14 cellular contexts compared by ENCODE assay signal in the genomic region with DNA sequence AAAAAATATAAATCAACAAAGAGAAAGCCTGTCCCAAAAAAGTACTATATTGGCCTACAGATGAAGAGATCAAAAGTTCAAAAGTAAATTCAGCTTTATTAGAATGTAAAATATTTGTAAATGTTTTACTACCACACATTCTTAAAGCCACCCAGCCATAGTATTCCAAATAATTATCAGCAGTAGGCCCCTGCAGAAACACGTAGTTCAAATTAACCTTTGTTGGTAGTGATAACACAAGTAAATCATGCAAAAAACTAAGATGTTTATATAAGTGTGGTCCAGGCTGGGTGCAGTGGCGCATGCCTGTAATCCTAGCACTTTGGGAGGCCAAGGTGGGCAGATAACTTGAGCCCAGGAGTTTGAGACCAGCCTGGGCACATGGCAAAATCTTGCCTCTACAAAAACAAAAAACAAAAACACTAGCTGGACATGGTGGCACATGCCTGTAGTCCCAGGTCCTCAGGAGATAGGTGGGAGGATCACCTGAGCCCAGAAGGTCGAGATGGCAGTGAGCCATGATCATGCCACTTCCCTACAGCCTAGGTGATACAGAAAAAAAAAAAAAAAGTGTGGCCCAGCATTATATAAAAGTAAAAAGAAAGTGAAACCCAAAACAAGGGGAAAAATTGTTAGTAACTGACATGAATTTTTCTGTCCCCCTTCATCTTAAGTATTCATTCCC. TPM values are rescaled to one million over a fixed set of nuclear protein-coding genes. Genes with fewer than 3 reads are reported as not detected.
DNase-seq lines count a peak whose midpoint lies in the region; TF ChIP-seq lines count a peak whose summit lies in the region.
"Had no signal": no experiment of that assay in that cellular context is flagged by ENCODE, and none has a peak within 500 bp of the region (broad histone marks: within the 10 kb centered on the region; RNA-seq: fewer than 3 reads in every experiment).

No MANE protein-coding gene starts in this region.

- H3K9me3 ChIP-seq in BLaER1 treated with 17β-estradiol and CSF1 and Interleukin-3, amounts not matched to agents 10 nM and 100 nM (replicated peaks in 1 of 11): peaks cover 0 to 19% (median 12%) of the 10 kb centered on the region in 11 experiments; a peak in 17 of 22 replicates
- H3K9me3 ChIP-seq in mucosa of rectum (ENCODE audit: control insufficient read depth in 2 of 2, low read length in 2 of 2) (no peaks in the 10 kb centered on the region), breast epithelium (no peaks in the 10 kb centered on the region)
- H3K9me3 ChIP-seq: Caco-2, prostate gland had no signal

- peaks cover 23% of the 10 kb centered on the region for H3K36me3 Mint-ChIP-seq in activated naive CD8-positive, alpha-beta T cell treated with anti-CD3 and anti-CD28 coated beads for 36 hours

- TF ChIP-seq CTCF in KMS-11 (conservative IDR thresholded peaks at IDR 0.05; ENCODE audit: low read depth, low read length): no peak
- no peak for TF ChIP-seq CTCF in breast epithelium (IDR thresholded peaks at IDR 0.05)

- peaks cover 27 to 54% (median 35%) of the 10 kb centered on the region in 11 experiments for H3K36me3 ChIP-seq in BLaER1 treated with 17β-estradiol and CSF1 and Interleukin-3, amounts not matched to agents 10 nM and 100 nM
- H3K36me3 ChIP-seq in KMS-11 (ENCODE audit: insufficient read depth) (no peaks in the 10 kb centered on the region), mucosa of rectum (ENCODE audit: control insufficient read depth in 2 of 2, insufficient read depth in 2 of 2, low read length in 2 of 2) (peaks cover 12% of the 10 kb centered on the region in 2 donors), breast epithelium (no peaks in the 10 kb centered on the region)
- H3K36me3 ChIP-seq: prostate gland had no signal

- H3K27me3 Mint-ChIP-seq in activated naive CD8-positive, alpha-beta T cell treated with anti-CD3 and anti-CD28 coated beads for 36 hours: no peaks in the 10 kb centered on the region

- no peak for TF ChIP-seq POLR2A in breast epithelium (IDR thresholded peaks at IDR 0.05)

- H3K4me3 Mint-ChIP-seq in activated naive CD8-positive, alpha-beta T cell treated with anti-CD3 and anti-CD28 coated beads for 36 hours: peak overlapping the region; percentile 55

- H3K27ac Mint-ChIP-seq in activated naive CD8-positive, alpha-beta T cell treated with anti-CD3 and anti-CD28 coated beads for 36 hours: peak overlapping the region; percentile 80

- peak; percentile 17 for DNase-seq in activated naive CD8-positive, alpha-beta T cell treated with anti-CD3 and anti-CD28 coated beads for 36 hours
- DNase-seq in dedifferentiated amniotic fluid mesenchymal stem cell (ENCODE audit: extremely low spot score) (no peak), anterior cingulate cortex (lab: John Stamatoyannopoulos, UW) (no peak), hepatic stellate cell (ENCODE audit: low spot score) (no peak), breast epithelium (ENCODE audit: low spot score in 2 of 2) (no peak)
- DNase-seq: dorsolateral prefrontal cortex, H7, NCI-H2029 had no signal

- intact Hi-C loops in breast epithelium (cut with DNase I; ENCODE audit: low total_unique reads): no loop called here

- peaks cover 15 to 40% (median 27%) of the 10 kb centered on the region in 10 experiments for H3K4me1 ChIP-seq in BLaER1 treated with 17β-estradiol and CSF1 and Interleukin-3, amounts not matched to agents 10 nM and 100 nM
- H3K4me1 ChIP-seq in KMS-11 (ENCODE audit: low read depth, poor library complexity, severe bottlenecking) (peaks cover 13% of the 10 kb centered on the region), mucosa of rectum (ENCODE audit: control insufficient read depth in 2 of 2, insufficient read depth in 2 of 2, low read length in 2 of 2) (peaks cover 21 to 34% of the 10 kb centered on the region in 2 donors), breast epithelium (peaks cover 0 to 8% of the 10 kb centered on the region in 2 donors)
- H3K4me1 ChIP-seq: prostate gland had no signal

- no peaks in the 10 kb centered on the region for H3K79me2 ChIP-seq in KMS-11 (ENCODE audit: insufficient read depth, low read depth)

- peak overlapping the region in 9 of 11 experiments; percentile 2 to 36 (median 13); a peak in 7 of 22 replicates for H3K4me2 ChIP-seq in BLaER1 treated with 17β-estradiol and CSF1 and Interleukin-3, amounts not matched to agents 10 nM and 100 nM
- peak overlapping the region; percentile 38; the same call in 1 of the 2 replicates for H3K4me2 ChIP-seq in KMS-11

- H3K4me3 ChIP-seq in BLaER1 treated with 17β-estradiol and CSF1 and Interleukin-3, amounts not matched to agents 10 nM and 100 nM: no peak overlapping the region
- H3K4me3 ChIP-seq in KMS-11 (IDR thresholded peaks at IDR 0.05; ENCODE audit: insufficient read depth, low read depth, low read length): no peak overlapping the region
- peak overlapping the region in 1 of 2 donors; percentile 13 for H3K4me3 ChIP-seq in mucosa of rectum (ENCODE audit: low read length in 2 of 2)
- no peak overlapping the region for H3K4me3 ChIP-seq in breast epithelium
- H3K4me3 ChIP-seq: prostate gland had no signal

- 0 out of 22 replicates have a peak overlapping the region, but pooled peaks of 1 of the 11 experiments have one; percentile 3 for H3K27ac ChIP-seq in BLaER1 treated with 17β-estradiol and CSF1 and Interleukin-3, amounts not matched to agents 10 nM and 100 nM
- H3K27ac ChIP-seq in KMS-11 (no peak overlapping the region), mucosa of rectum (ENCODE audit: low read depth in 2 of 2, low read length in 2 of 2) (peak overlapping the region in 1 of 2 donors; percentile 32), breast epithelium (no peak overlapping the region)
- H3K27ac ChIP-seq: HL-60, prostate gland had no signal

- H3K27me3 ChIP-seq in BLaER1 treated with 17β-estradiol and CSF1 and Interleukin-3, amounts not matched to agents 10 nM and 100 nM: no peaks in the 10 kb centered on the region
- H3K27me3 ChIP-seq in KMS-11 (ENCODE audit: insufficient read depth, low read depth) (no peaks in the 10 kb centered on the region), mucosa of rectum (ENCODE audit: control insufficient read depth in 2 of 2, insufficient read depth in 2 of 2, low read length in 2 of 2) (no peaks in the 10 kb centered on the region), breast epithelium (no peaks in the 10 kb centered on the region)
- H3K27me3 ChIP-seq: dorsolateral prefrontal cortex had no signal

- peaks cover 38% of the 10 kb centered on the region for H3K4me1 Mint-ChIP-seq in activated naive CD8-positive, alpha-beta T cell treated with anti-CD3 and anti-CD28 coated beads for 36 hours

- no peaks in the 10 kb centered on the region for H3K9me3 Mint-ChIP-seq in activated naive CD8-positive, alpha-beta T cell treated with anti-CD3 and anti-CD28 coated beads for 36 hours

- peaks cover 0 to 98% (median 0%) of the 10 kb centered on the region in 11 experiments; a peak in 9 of 22 replicates for H4K20me1 ChIP-seq in BLaER1 treated with 17β-estradiol and CSF1 and Interleukin-3, amounts not matched to agents 10 nM and 100 nM
- H4K20me1 ChIP-seq in KMS-11 (ENCODE audit: insufficient read depth): no peaks in the 10 kb centered on the region

- H3K9ac ChIP-seq in BLaER1 treated with 17β-estradiol and CSF1 and Interleukin-3, amounts not matched to agents 10 nM and 100 nM: no peak overlapping the region
- H3K9ac ChIP-seq in KMS-11 (no peak overlapping the region), mucosa of rectum (ENCODE audit: low read depth in 1 of 2, low read length in 2 of 2) (peak overlapping the region; percentile 13 to 32)

- H2AFZ ChIP-seq in KMS-11 (ENCODE audit: low read depth): no peak overlapping the region

RNA-seq across cellular contexts. Expression of a gene that starts 17.9 kb away (rescaled TPM):
- 10 to 100 TPM; 30.7 to 36.2 TPM for total RNA-seq in activated naive CD8-positive, alpha-beta T cell treated with anti-CD3 and anti-CD28 coated beads for 36 hours
- 10 to 100 TPM; 31.2 to 47.2 (median 42.6) TPM for total RNA-seq in breast epithelium

Comparison
In these comparisons a context has a peak if more than half of its experiments do, and no peak if none do; other contexts are left out.
1. H3K9ac ChIP-seq: peak in mucosa of rectum (2 of 2); none in BLaER1 treated with 17β-estradiol and CSF1 and Interleukin-3, amounts not matched to agents 10 nM and 100 nM (0 of 11) and KMS-11 (single experiment).